In the genomic region with DNA sequence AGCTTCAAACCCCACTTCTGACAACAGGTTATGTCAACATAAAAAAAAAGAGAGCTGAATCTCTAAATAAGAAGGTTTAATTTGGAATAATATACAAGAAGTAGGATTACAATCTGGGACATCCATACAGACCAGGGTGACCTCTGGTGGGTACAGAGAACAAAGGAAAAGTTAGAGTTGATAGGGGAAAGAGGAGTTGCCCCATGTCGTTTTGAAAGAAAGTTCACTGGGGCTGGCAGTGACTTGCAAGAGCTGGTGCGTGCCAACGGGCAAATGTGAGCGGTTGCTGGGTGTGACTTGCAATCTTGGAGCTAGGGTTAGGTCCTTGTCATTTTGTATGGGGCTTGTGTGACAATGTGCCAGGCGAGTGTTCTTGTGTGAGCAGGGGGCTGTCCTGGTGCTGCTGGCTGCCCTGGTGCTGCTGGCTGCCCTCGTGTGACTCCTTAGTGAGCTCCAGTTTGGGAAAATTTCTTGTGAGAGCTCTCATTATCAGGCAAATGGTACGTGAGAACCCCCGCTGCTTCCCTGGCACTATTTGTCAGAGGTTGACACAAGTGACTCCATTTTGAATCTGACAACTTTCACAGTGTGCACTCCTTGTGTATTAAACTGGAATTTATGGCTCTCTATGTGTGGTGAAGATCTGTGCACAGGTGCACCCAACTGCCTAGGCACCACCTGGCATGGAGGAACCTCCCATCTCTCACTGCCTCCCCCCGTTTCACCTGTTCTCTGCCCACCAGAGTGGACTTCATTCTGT, we compare ENCODE assay signal across 28 cellular contexts.
"Had no signal": no experiment of that assay in that cellular context is flagged by ENCODE, and none has a peak within 500 bp of the region (broad histone marks: within the 10 kb centered on the region; RNA-seq: fewer than 3 reads in every experiment).

No MANE protein-coding gene starts in this region.

- H3K9ac ChIP-seq: neural progenitor cell, parathyroid adenoma had no signal

- H3K4me1 Mint-ChIP-seq: memory B cell, neural progenitor cell had no signal

- H3K27me3 ChIP-seq: foreskin keratinocyte, heart left ventricle, neural progenitor cell, right atrium auricular region, tibial nerve, upper lobe of left lung, uterus had no signal

- H3K4me3 Mint-ChIP-seq: dendritic cell treated with granulocyte-macrophage colony-stimulating factor and Interleukin-4, amounts not matched to agents 40 ng/mL and 50 ng/mL, for 4 days; endodermal cell; memory B cell; natural killer cell treated with Interleukin-12 subunit alpha and Interleukin-12 subunit beta and Interleukin-15 and Interleukin-18, amount 100 ng/mL, for 72 hours; neural progenitor cell; stimulated activated naive B cell treated with anti-CD40 and anti-IgM and Interleukin-4, amounts not matched to agents 10 μg/mL and 1 μg/mL and 100 μg/mL, for 72 hours; stimulated activated naive CD8-positive, alpha-beta T cell treated with anti-CD3 and anti-CD28 coated beads, Interleukin-15, Interleukin-2, amounts not matched to agents 100 ng/mL and 50 ng/mL, for 24 hours had no signal

- H3K27ac Mint-ChIP-seq: dendritic cell treated with granulocyte-macrophage colony-stimulating factor and Interleukin-4, amounts not matched to agents 40 ng/mL and 50 ng/mL, for 4 days; endodermal cell; memory B cell; natural killer cell treated with Interleukin-12 subunit alpha and Interleukin-12 subunit beta and Interleukin-15 and Interleukin-18, amount 100 ng/mL, for 72 hours; neural progenitor cell; progenitor cell of endocrine pancreas; stimulated activated naive B cell treated with anti-CD40 and anti-IgM and Interleukin-4, amounts not matched to agents 10 μg/mL and 1 μg/mL and 100 μg/mL, for 72 hours; stimulated activated naive CD8-positive, alpha-beta T cell treated with anti-CD3 and anti-CD28 coated beads, Interleukin-15, Interleukin-2, amounts not matched to agents 100 ng/mL and 50 ng/mL, for 24 hours had no signal

- H3K9me3 ChIP-seq: esophagus muscularis mucosa, gastroesophageal sphincter, heart left ventricle, right atrium auricular region, spleen, thoracic aorta, tibial nerve, upper lobe of left lung, uterus had no signal

- H2AFZ ChIP-seq: hepatocyte, neural progenitor cell, parathyroid adenoma had no signal

- FAIRE-seq: colon, endothelial cell of umbilical vein had no signal

- DNase-seq: effector CD8-positive, alpha-beta T cell; endodermal cell; foreskin keratinocyte; heart left ventricle; left cardiac atrium; left ventricle myocardium superior; spleen; stimulated activated CD4-positive, alpha-beta T cell treated with anti-CD3 and anti-CD28 coated beads, Interleukin-2, amount 100 ng/mL, for 48 hours; stimulated activated naive B cell treated with anti-CD40 and anti-IgM and Interleukin-4, amounts not matched to agents 10 μg/mL and 1 μg/mL and 100 μg/mL, for 72 hours; upper lobe of left lung; uterus had no signal

- ATAC-seq: foreskin keratinocyte; gastroesophageal sphincter; heart left ventricle; left cardiac atrium; left ventricle myocardium superior; natural killer cell treated with Interleukin-12 subunit alpha and Interleukin-12 subunit beta and Interleukin-15 and Interleukin-18, amount 100 ng/mL, for 72 hours; stimulated activated naive B cell treated with anti-CD40 and anti-IgM and Interleukin-4, amounts not matched to agents 10 μg/mL and 1 μg/mL and 100 μg/mL, for 72 hours had no signal

- H3K4me3 ChIP-seq: esophagus muscularis mucosa, gastroesophageal sphincter, heart left ventricle, hepatocyte, lung, neural progenitor cell, right atrium auricular region, skin epidermis, spleen, thoracic aorta, tibial nerve, upper lobe of left lung, uterus had no signal

- H3K27me3 Mint-ChIP-seq: dendritic cell treated with granulocyte-macrophage colony-stimulating factor and Interleukin-4, amounts not matched to agents 40 ng/mL and 50 ng/mL, for 4 days had no signal

- H3K79me2 ChIP-seq: hepatocyte, parathyroid adenoma had no signal

- H3K4me1 ChIP-seq: esophagus muscularis mucosa, foreskin keratinocyte, gastroesophageal sphincter, heart left ventricle, neural progenitor cell, parathyroid adenoma, right atrium auricular region, spleen, tibial nerve, upper lobe of left lung, uterus had no signal

- H3K4me2 ChIP-seq: hepatocyte, neural progenitor cell had no signal

- H3K9me3 Mint-ChIP-seq: dendritic cell treated with granulocyte-macrophage colony-stimulating factor and Interleukin-4, amounts not matched to agents 40 ng/mL and 50 ng/mL, for 4 days; endodermal cell; memory B cell; natural killer cell treated with Interleukin-12 subunit alpha and Interleukin-12 subunit beta and Interleukin-15 and Interleukin-18, amount 100 ng/mL, for 72 hours; neural progenitor cell; stimulated activated naive CD8-positive, alpha-beta T cell treated with anti-CD3 and anti-CD28 coated beads, Interleukin-15, Interleukin-2, amounts not matched to agents 100 ng/mL and 50 ng/mL, for 24 hours had no signal

- H3K36me3 ChIP-seq: esophagus muscularis mucosa, gastroesophageal sphincter, heart left ventricle, neural progenitor cell, right atrium auricular region, spleen, thoracic aorta, tibial nerve, upper lobe of left lung, uterus had no signal

- H3K36me3 Mint-ChIP-seq: memory B cell; natural killer cell treated with Interleukin-12 subunit alpha and Interleukin-12 subunit beta and Interleukin-15 and Interleukin-18, amount 100 ng/mL, for 72 hours; neural progenitor cell; stimulated activated naive B cell treated with anti-CD40 and anti-IgM and Interleukin-4, amounts not matched to agents 10 μg/mL and 1 μg/mL and 100 μg/mL, for 72 hours had no signal

- H3K27ac ChIP-seq: esophagus muscularis mucosa, foreskin keratinocyte, gastroesophageal sphincter, hepatocyte, neural progenitor cell, parathyroid adenoma, right atrium auricular region, spleen, thoracic aorta, tibial nerve, upper lobe of left lung had no signal
